8 cellular contexts compared by ENCODE assay signal in the genomic region with DNA sequence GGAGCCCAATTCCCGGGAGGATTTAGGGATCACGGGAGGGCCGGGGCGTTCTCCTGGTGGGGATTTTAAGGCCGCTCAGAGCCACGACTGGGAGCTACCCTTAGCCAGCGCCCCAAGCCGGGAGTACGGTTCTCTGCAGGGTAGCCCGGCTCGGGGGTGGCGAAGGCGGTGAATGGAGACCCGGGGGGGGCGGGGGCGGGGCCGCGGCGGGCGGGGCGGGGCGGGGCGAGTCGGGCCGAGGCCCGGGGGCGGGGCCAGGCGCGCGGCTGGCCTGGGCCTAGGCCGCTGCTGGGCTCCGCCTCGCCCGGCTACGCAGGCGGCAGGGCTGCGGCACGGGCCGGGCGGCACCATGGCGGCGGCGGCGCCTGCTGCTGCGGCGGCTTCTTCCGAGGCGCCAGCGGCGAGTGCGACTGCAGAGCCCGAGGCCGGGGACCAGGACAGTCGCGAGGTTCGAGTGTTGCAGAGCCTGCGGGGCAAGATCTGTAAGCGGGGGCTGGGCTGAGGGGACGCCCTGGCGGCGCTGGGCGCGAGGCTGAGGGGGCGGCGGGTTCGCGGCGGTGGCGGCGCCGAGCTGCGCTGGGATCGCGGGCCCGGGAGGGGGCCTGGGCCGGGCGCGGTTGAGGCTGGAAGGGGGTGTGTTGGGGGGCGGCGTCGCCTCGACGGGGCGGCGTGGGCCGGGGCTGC. TPM values are rescaled to one million over a fixed set of nuclear protein-coding genes. Genes with fewer than 3 reads are reported as not detected.
DNase-seq lines count a peak whose midpoint lies in the region; TF ChIP-seq lines count a peak whose summit lies in the region.

A gene with protein sequence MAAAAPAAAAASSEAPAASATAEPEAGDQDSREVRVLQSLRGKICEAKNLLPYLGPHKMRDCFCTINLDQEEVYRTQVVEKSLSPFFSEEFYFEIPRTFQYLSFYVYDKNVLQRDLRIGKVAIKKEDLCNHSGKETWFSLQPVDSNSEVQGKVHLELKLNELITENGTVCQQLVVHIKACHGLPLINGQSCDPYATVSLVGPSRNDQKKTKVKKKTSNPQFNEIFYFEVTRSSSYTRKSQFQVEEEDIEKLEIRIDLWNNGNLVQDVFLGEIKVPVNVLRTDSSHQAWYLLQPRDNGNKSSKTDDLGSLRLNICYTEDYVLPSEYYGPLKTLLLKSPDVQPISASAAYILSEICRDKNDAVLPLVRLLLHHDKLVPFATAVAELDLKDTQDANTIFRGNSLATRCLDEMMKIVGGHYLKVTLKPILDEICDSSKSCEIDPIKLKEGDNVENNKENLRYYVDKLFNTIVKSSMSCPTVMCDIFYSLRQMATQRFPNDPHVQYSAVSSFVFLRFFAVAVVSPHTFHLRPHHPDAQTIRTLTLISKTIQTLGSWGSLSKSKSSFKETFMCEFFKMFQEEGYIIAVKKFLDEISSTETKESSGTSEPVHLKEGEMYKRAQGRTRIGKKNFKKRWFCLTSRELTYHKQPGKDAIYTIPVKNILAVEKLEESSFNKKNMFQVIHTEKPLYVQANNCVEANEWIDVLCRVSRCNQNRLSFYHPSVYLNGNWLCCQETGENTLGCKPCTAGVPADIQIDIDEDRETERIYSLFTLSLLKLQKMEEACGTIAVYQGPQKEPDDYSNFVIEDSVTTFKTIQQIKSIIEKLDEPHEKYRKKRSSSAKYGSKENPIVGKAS (plus strand): TSS at position 293 of the 684 bp plus-strand sequence. CDS start 57 bp downstream, at position 350.

- H3K27ac ChIP-seq in SJCRH30, result peak within 1 kb of the TSS; percentile 97
- H3K27ac ChIP-seq in neural progenitor cell, result peak within 1 kb of the TSS; percentile 94

- H3K79me2 ChIP-seq in neural progenitor cell (ENCODE audit: low read depth), result peaks cover 43% of the 10 kb centered on the region

- no peaks in the 10 kb centered on the region for H3K9me3 ChIP-seq in SJCRH30 (replicated peaks)
- H3K9me3 ChIP-seq in neural progenitor cell (ENCODE audit: low read depth), result no peaks in the 10 kb centered on the region

- H3K36me3 ChIP-seq in SJCRH30 (no peaks in the 10 kb centered on the region; the same call in 1 of the 2 replicates), neural progenitor cell (no peaks in the 10 kb centered on the region)

- no peaks in the 10 kb centered on the region for H3K27me3 ChIP-seq in SJCRH30
- no peaks in the 10 kb centered on the region for H3K27me3 ChIP-seq in neural progenitor cell

- H3K9me3 Mint-ChIP-seq in neural progenitor cell, result no peaks in the 10 kb centered on the region

- H3K9ac ChIP-seq in neural progenitor cell, result peak within 1 kb of the TSS; percentile 90

- peak within 1 kb of the TSS; percentile 93 for H3K4me2 ChIP-seq in neural progenitor cell

- H3K36me3 Mint-ChIP-seq in neural progenitor cell, result no peaks in the 10 kb centered on the region

- H3F3A ChIP-seq in neural progenitor cell (ENCODE audit: low read depth), result peaks cover 30% of the 10 kb centered on the region

- peaks cover 11% of the 10 kb centered on the region; the same call in 1 of the 2 replicates for H3K4me1 ChIP-seq in SJCRH30
- H3K4me1 ChIP-seq in neural progenitor cell, result peaks cover 23% of the 10 kb centered on the region

- H4K20me1 ChIP-seq in neural progenitor cell (ENCODE audit: low read depth), result peaks cover 39% of the 10 kb centered on the region

- DNase-seq in ELR (ENCODE audit: low read depth) (peak; percentile 84), H4 (ENCODE audit: low spot score) (peak; percentile 53), M059J (ENCODE audit: low read depth) (peak; percentile 87), SJCRH30 (peak; percentile 92 to 95), foreskin melanocyte (peak; percentile 52), neural progenitor cell (ENCODE audit: low spot score) (peak; percentile 95)
- peak; percentile 28 to 67 (median 34) for DNase-seq in activated naive CD4-positive, alpha-beta T cell (lab: John Stamatoyannopoulos, UW)

- peak within 1 kb of the TSS; percentile 92 for H3K4me3 Mint-ChIP-seq in neural progenitor cell

- H3K4me3 ChIP-seq in SJCRH30 (peak within 1 kb of the TSS; percentile 86), neural progenitor cell (peak within 1 kb of the TSS; percentile 81)

- no peak for TF ChIP-seq CTCF in neural progenitor cell (IDR thresholded peaks at IDR 0.05)
- TF ChIP-seq CTCF in subcutaneous adipose tissue (IDR thresholded peaks at IDR 0.05; ENCODE audit: low read depth), result no peak

- peak within 1 kb of the TSS; percentile 92 for H3K27ac Mint-ChIP-seq in neural progenitor cell

- H3K4me1 Mint-ChIP-seq in neural progenitor cell, result peaks cover 20% of the 10 kb centered on the region

- peak within 1 kb of the TSS; percentile 94 for H2AFZ ChIP-seq in neural progenitor cell (replicated peaks)

- peaks cover 7% of the 10 kb centered on the region for H3K27me3 Mint-ChIP-seq in neural progenitor cell (ENCODE audit: insufficient read depth, low read depth)

RNA-seq across cellular contexts. Expression of the gene that starts here (rescaled TPM):
- total RNA-seq in H4 (2014; rRNA removed; shearing (Covaris generic)), result 5.1 and 8.1 TPM in 2 replicates
- 16.4 and 20.8 TPM in 2 replicates for total RNA-seq in M059J (2014; rRNA removed; shearing (Covaris generic))
- total RNA-seq in SJCRH30 (2014; rRNA removed; shearing (Covaris generic)), result 31.6 and 37.5 TPM in 2 replicates
- total RNA-seq in neural progenitor cell (ENCODE audit: low replicate concordance) (40.3 and 48.4 TPM in 2 replicates), subcutaneous adipose tissue (10 to 100 TPM; 23.2 to 34.1 (median 27.1) TPM)

Comparison
In these comparisons a context has a peak if more than half of its experiments do, and no peak if none do; other contexts are left out.
1. Peak in every context shown above with its lines: DNase-seq, H3K4me3 ChIP-seq and H3K27ac ChIP-seq.
2. DNase-seq: peak in every context shown above with its lines; median percentile 95 in neural progenitor cell; 94 in SJCRH30; 87 in M059J; 84 in ELR; 53 in H4; 52 in foreskin melanocyte; 34 in activated naive CD4-positive, alpha-beta T cell.